In genomic region chr7:100806276-100806675, GRCh38 we compare ENCODE assay signal across 25 cellular contexts.
"Had no signal": no experiment of that assay in that cellular context is flagged by ENCODE, and none has a peak within 500 bp of the region (broad histone marks: within the 10 kb centered on the region; RNA-seq: fewer than 3 reads in every experiment).

No MANE protein-coding gene starts in this region.

- H3K27me3 Mint-ChIP-seq: memory B cell, naive B cell had no signal

- H3K4me3 ChIP-seq: colonic mucosa, dorsolateral prefrontal cortex, esophagus squamous epithelium, gastroesophageal sphincter, psoas muscle, right lobe of liver, stomach, thoracic aorta, transverse colon had no signal

- H3K79me2 ChIP-seq: parathyroid adenoma had no signal

- H2AFZ ChIP-seq: parathyroid adenoma had no signal

- H3K9ac ChIP-seq: parathyroid adenoma had no signal

- H3K36me3 Mint-ChIP-seq: memory B cell, naive B cell had no signal

- H3K27ac Mint-ChIP-seq: memory B cell, mesothelial cell of epicardium, nephron had no signal

- H3K27ac ChIP-seq: colonic mucosa, dorsolateral prefrontal cortex, epithelial cell of prostate, parathyroid adenoma, psoas muscle, right lobe of liver, stomach, thoracic aorta had no signal

- H3K4me3 Mint-ChIP-seq: memory B cell, mesothelial cell of epicardium, nephron had no signal

- H3K4me1 ChIP-seq: parathyroid adenoma had no signal

- DNase-seq: colonic mucosa; dorsolateral prefrontal cortex; effector CD8-positive, alpha-beta T cell; esophagus squamous epithelium; foreskin fibroblast; glutamatergic neuron; islet precursor cell; naive B cell; occipital lobe; psoas muscle; retina; right lobe of liver; stimulated activated CD4-positive, alpha-beta T cell treated with anti-CD3 and anti-CD28 coated beads, Interleukin-2, amount 100 ng/mL, for 24 hours; stimulated activated CD4-positive, alpha-beta T cell treated with anti-CD3 and anti-CD28 coated beads, Interleukin-4, amount 100 ng/mL, for 4 hours; stimulated activated naive CD4-positive, alpha-beta T cell; stomach; substantia nigra; transverse colon had no signal

- H3K36me3 ChIP-seq: colonic mucosa, thoracic aorta had no signal

- H3K9me3 ChIP-seq: colonic mucosa, esophagus squamous epithelium, gastroesophageal sphincter, psoas muscle, right lobe of liver, stomach, thoracic aorta, transverse colon had no signal

- H3K9me3 Mint-ChIP-seq: memory B cell, mesothelial cell of epicardium, naive B cell, nephron had no signal

- H3K27me3 ChIP-seq: colonic mucosa, dorsolateral prefrontal cortex, esophagus squamous epithelium, gastroesophageal sphincter, right lobe of liver, transverse colon had no signal
